9 cellular contexts compared by ENCODE assay signal in genomic region chr1:151837841-151838490, GRCh38. TPM values are rescaled to one million over a fixed set of nuclear protein-coding genes. Genes with fewer than 3 reads are reported as not detected.
A peak's percentile ranks its signal among the peaks of the same experiment; 100 is the strongest.
DNase-seq lines count a peak whose midpoint lies in the region; ATAC-seq lines count a peak whose summit lies in the region.
"Had no signal": no experiment of that assay in that cellular context is flagged by ENCODE, and none has a peak within 500 bp of the region (broad histone marks: within the 10 kb centered on the region; RNA-seq: fewer than 3 reads in every experiment).

No MANE protein-coding gene starts in this region.

- H3K4me1 Mint-ChIP-seq in activated T-cell treated with anti-CD3 and anti-CD28 coated beads, Interleukin-2, amount 50 U/mL, for 24 hours (ENCODE audit: low read depth): peaks cover 69% of the 10 kb centered on the region

- H3K4me3 ChIP-seq in skeletal muscle tissue (ENCODE audit: low read length in 3 of 3): peak overlapping the region in 2 of 3 donors; percentile 49 to 58

- H3K27ac Mint-ChIP-seq in activated T-cell treated with anti-CD3 and anti-CD28 coated beads, Interleukin-2, amount 50 U/mL, for 24 hours: peak overlapping the region; percentile 93

- intact Hi-C loops in left ventricle myocardium superior (cut with micrococcal nuclease): loop anchor here (10.0 kb wide), 1 partner anchor 243 kb away; no protein-coding TSS in a partner anchor

- H3K4me1 ChIP-seq in skeletal muscle tissue (ENCODE audit: control insufficient read depth in 3 of 3, insufficient read depth in 3 of 3, low read length in 3 of 3): peaks cover 14 to 34% (median 23%) of the 10 kb centered on the region in 3 donors

- H3K9me3 ChIP-seq in skeletal muscle tissue (ENCODE audit: control insufficient read depth in 3 of 3, low read length in 3 of 3): no peaks in the 10 kb centered on the region

- ATAC-seq in GM19025 (IDR thresholded peaks at IDR 0.05; ENCODE audit: low read depth, unreplicated experiment): peak; percentile 27
- ATAC-seq in left ventricle myocardium superior: peak; percentile 54
- ATAC-seq in HG03571 (IDR thresholded peaks at IDR 0.05; ENCODE audit: unreplicated experiment): no peak

- H3K4me3 Mint-ChIP-seq in activated T-cell treated with anti-CD3 and anti-CD28 coated beads, Interleukin-2, amount 50 U/mL, for 24 hours: peak overlapping the region; percentile 85

- no peaks in the 10 kb centered on the region for H3K27me3 Mint-ChIP-seq in activated T-cell treated with anti-CD3 and anti-CD28 coated beads, Interleukin-2, amount 50 U/mL, for 24 hours

- no peaks in the 10 kb centered on the region for H3K9me3 Mint-ChIP-seq in activated T-cell treated with anti-CD3 and anti-CD28 coated beads, Interleukin-2, amount 50 U/mL, for 24 hours

- H3K27ac ChIP-seq in skeletal muscle tissue (ENCODE audit: low read depth, low read length): no peak overlapping the region

- peak; percentile 71 for DNase-seq in activated T-cell treated with anti-CD3 and anti-CD28 coated beads, Interleukin-2, amount 50 U/mL, for 24 hours
- peak; percentile 54 for DNase-seq in left ventricle myocardium superior
- no peak for DNase-seq in NCI-H2196 treated with DMSO at 0.1 percent for 48 hours (lab: John Stamatoyannopoulos, UW; ENCODE audit: unreplicated experiment)
- no peak for DNase-seq in foreskin melanocyte
- no peak for DNase-seq in glomerular visceral epithelial cell (ENCODE audit: extremely low spot score)

- no peaks in the 10 kb centered on the region for H3K36me3 ChIP-seq in skeletal muscle tissue (ENCODE audit: control insufficient read depth in 3 of 3, insufficient read depth in 3 of 3, low read length in 3 of 3)

- H3K9ac ChIP-seq in skeletal muscle tissue (ENCODE audit: low read depth in 1 of 3, low read length in 3 of 3): peak overlapping the region in 1 of 3 donors; percentile 60

- H3K27me3 ChIP-seq in skeletal muscle tissue (ENCODE audit: control insufficient read depth in 3 of 3, insufficient read depth in 3 of 3, low read length in 3 of 3): peaks cover 19 to 40% (median 34%) of the 10 kb centered on the region in 3 donors

- H3K36me3 Mint-ChIP-seq in activated T-cell treated with anti-CD3 and anti-CD28 coated beads, Interleukin-2, amount 50 U/mL, for 24 hours (ENCODE audit: low read depth): peaks cover 33% of the 10 kb centered on the region

RNA-seq across cellular contexts. Expression of gene C2CD4D, which starts 1.7 kb away (rescaled TPM):
- not detected for total RNA-seq in left ventricle myocardium superior
- total RNA-seq in skeletal muscle tissue: not detected
- total RNA-seq: LHCN-M2 had no signal

RNA-seq across cellular contexts. Expression of gene RORC, which starts 6.4 kb away (rescaled TPM):
- total RNA-seq in left ventricle myocardium superior: 13.0 TPM
- 8.9 TPM for total RNA-seq in skeletal muscle tissue
- total RNA-seq: LHCN-M2 had no signal

RNA-seq across cellular contexts. Expression of gene THEM5, which starts 15.5 kb away (rescaled TPM):
- total RNA-seq in left ventricle myocardium superior (not detected), skeletal muscle tissue (not detected)
- total RNA-seq: LHCN-M2 had no signal

RNA-seq across cellular contexts. Expression of gene LINGO4, which starts 32.7 kb away (rescaled TPM):
- 0.67 TPM for total RNA-seq in left ventricle myocardium superior
- under 0.01 TPM for total RNA-seq in skeletal muscle tissue
- total RNA-seq: LHCN-M2 had no signal

RNA-seq across cellular contexts. Expression of gene TDRKH, which starts 47.7 kb away (rescaled TPM):
- total RNA-seq in left ventricle myocardium superior: 5.5 TPM
- 4.7 TPM for total RNA-seq in skeletal muscle tissue

Comparison
In these comparisons a context has a peak if more than half of its experiments do, and no peak if none do; other contexts are left out.
1. DNase-seq: peak in activated T-cell treated with anti-CD3 and anti-CD28 coated beads, Interleukin-2, amount 50 U/mL, for 24 hours (single experiment) and left ventricle myocardium superior (single experiment); none in NCI-H2196 treated with DMSO at 0.1 percent for 48 hours (single experiment), foreskin melanocyte (single experiment) and glomerular visceral epithelial cell (single experiment).